In the genomic region with DNA sequence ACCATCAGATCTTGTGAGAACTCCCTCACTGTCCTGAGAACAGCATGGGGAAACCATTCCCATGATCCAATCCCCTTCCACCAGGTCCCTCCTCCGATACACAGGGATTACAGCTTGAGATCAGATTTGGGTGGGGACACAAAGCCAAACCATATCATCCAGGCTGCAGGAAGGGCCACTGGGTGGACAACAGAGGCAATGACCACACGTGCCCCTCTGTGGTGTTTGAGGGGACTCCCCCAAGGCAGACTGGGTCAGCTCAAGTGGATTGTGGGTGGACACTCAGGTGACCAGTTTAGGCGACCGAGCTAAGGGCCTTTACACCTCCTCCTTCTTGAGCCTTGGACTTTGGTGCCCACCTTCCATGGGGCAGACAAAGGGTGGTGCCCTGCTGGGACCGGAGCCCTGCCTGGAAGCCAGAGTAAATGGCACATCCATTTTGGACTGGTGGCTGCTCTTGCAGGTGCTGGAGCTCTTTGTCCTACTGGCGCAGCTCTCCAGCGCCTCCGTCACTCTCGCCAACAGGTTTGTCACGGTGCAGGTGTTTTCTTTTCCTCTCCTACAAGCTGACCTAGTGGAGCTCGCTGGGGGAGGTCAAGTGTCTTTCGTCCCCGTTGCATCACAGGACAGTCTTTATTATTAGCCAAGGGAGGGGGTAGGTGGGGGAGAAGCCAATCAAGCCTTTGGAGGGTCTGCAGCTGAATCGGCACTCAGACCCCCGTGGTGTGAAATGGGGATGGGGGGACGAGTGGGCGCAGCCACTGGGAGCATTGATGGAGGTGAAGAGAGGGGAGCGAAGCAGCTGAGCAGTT, we compare ENCODE assay signal across 27 cellular contexts. TPM values are rescaled to one million over a fixed set of nuclear protein-coding genes. Genes with fewer than 3 reads are reported as not detected.
DNase-seq lines count a peak whose midpoint lies in the region; ATAC-seq and TF ChIP-seq lines count a peak whose summit lies in the region.
"Had no signal": no experiment of that assay in that cellular context is flagged by ENCODE, and none has a peak within 500 bp of the region (broad histone marks: within the 10 kb centered on the region; RNA-seq: fewer than 3 reads in every experiment).

No MANE protein-coding gene starts in this region.

- DNase-seq in Right ventricle myocardium superior (peak; percentile 29), left ventricle myocardium superior (no peak), mucosa of descending colon (peak in 2 of 3 donors; percentile 10 to 19), ureter (ENCODE audit: low spot score) (peak; percentile 32), DMS79 (lab: John Stamatoyannopoulos, UW) (no peak)
- peak; percentile 32 for DNase-seq in activated CD8-positive, alpha-beta memory T cell treated with anti-CD3 and anti-CD28 coated beads, Interleukin-2, amount 50 U/mL, for 48 hours
- DNase-seq: activated CD4-positive, alpha-beta T cell treated with anti-CD3 and anti-CD28 coated beads, Interleukin-2, amount 50 U/mL, for 4 hours; effector memory CD4-positive, alpha-beta T cell; mesenchymal stem cell; naive thymus-derived CD4-positive, alpha-beta T cell; NCI-H1436; NCI-H510A treated with DMSO at 0.1 percent for 48 hours; SK-N-SH had no signal

- no peaks in the 10 kb centered on the region for H3K36me3 ChIP-seq in mucosa of descending colon (ENCODE audit: low read depth)
- H3K36me3 ChIP-seq: ovary, vagina had no signal

- H3K4me3 ChIP-seq in mucosa of descending colon, result no peak overlapping the region
- H3K4me3 ChIP-seq: GM12878, ovary, vagina had no signal

- ATAC-seq in Right ventricle myocardium superior (ENCODE audit: poor library complexity) (no peak), left ventricle myocardium superior (no peak), mucosa of descending colon (no peak), HG02870 (IDR thresholded peaks at IDR 0.05; ENCODE audit: unreplicated experiment) (no peak)
- ATAC-seq: activated naive CD4-positive, alpha-beta T cell treated with anti-CD3 and anti-CD28 coated beads, Interleukin-2, amount 50 U/mL, for 72 hours; CD8-positive, alpha-beta T cell; esophagus mucosa; GM12878; HCT116; naive thymus-derived CD4-positive, alpha-beta T cell had no signal

- H3K9me3 ChIP-seq in mucosa of descending colon, result peaks cover 11% of the 10 kb centered on the region

- H3K4me1 ChIP-seq in mucosa of descending colon (ENCODE audit: low read depth), result peaks cover 6% of the 10 kb centered on the region

- intact Hi-C loops in Right ventricle myocardium superior (cut with DNase I) (no loop called here), left ventricle myocardium superior (cut with micrococcal nuclease) (no loop called here), mucosa of descending colon (cut with DNase I, micrococcal nuclease) (no loop called here)

- no peak for TF ChIP-seq CTCF in mucosa of descending colon (IDR thresholded peaks at IDR 0.05)

RNA-seq across cellular contexts. Expression of gene CRYAA, which starts 37.6 kb away (rescaled TPM):
- total RNA-seq in Right ventricle myocardium superior (not detected), left ventricle myocardium superior (not detected), mucosa of descending colon (not detected), ureter (not detected)
- total RNA-seq: activated naive CD4-positive, alpha-beta T cell treated with anti-CD3 and anti-CD28 coated beads, Interleukin-2, amount 50 U/mL, for 72 hours; CD8-positive, alpha-beta T cell; cerebellum; esophagus mucosa; GM12878; kidney epithelial cell; MCF 10A; naive thymus-derived CD4-positive, alpha-beta T cell; ovary; RPMI7951; subcutaneous adipose tissue; T-helper 2 cell treated with Interferon-gamma antibody and Interleukin-4, amounts not matched to agents 100 ng/mL and 5 ng/mL, for 36 hours; vagina had no signal

Comparison
In these comparisons a context has a peak if more than half of its experiments do, and no peak if none do; other contexts are left out.
1. DNase-seq: peak in Right ventricle myocardium superior (single experiment), activated CD8-positive, alpha-beta memory T cell treated with anti-CD3 and anti-CD28 coated beads, Interleukin-2, amount 50 U/mL, for 48 hours (single experiment), mucosa of descending colon (2 of 3) and ureter (single experiment); none in left ventricle myocardium superior (single experiment) and DMS79 (single experiment).